8 cellular contexts compared by ENCODE assay signal in the genomic region with DNA sequence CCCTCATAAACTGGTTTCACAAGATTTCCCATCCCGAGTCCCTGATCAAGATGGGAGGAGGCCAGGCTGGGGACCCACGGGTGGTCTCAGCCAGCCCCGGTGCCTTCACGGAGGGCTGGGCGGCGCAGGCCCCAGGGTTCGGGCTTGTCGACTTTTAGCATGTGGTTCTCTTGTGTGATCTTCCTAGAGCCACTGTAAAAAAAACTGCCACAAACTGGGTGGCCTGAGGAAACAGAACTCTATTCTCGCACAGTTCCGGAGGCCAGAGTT. TPM values are rescaled to one million over a fixed set of nuclear protein-coding genes. Genes with fewer than 3 reads are reported as not detected.
"Had no signal": no experiment of that assay in that cellular context is flagged by ENCODE, and none has a peak within 500 bp of the region (broad histone marks: within the 10 kb centered on the region; RNA-seq: fewer than 3 reads in every experiment).

No MANE protein-coding gene starts in this region.

- H3K9me3 ChIP-seq: HAP-1 had no signal

- ATAC-seq: GM23338, HepG2 had no signal

- H3K4me3 ChIP-seq: GM23338, HAP-1 had no signal

- DNase-seq: KBM-7 had no signal

- H3K36me3 ChIP-seq: HAP-1 had no signal

- H3K27ac ChIP-seq: HL-60 had no signal

- H3K4me2 ChIP-seq: GM23338 had no signal

- FAIRE-seq: HepG2 had no signal

- H3K4me1 ChIP-seq: HAP-1 had no signal

- H2AFZ ChIP-seq: GM23338 had no signal

RNA-seq across cellular contexts. Expression of gene RFLNA, which starts 12.6 kb away (rescaled TPM):
- total RNA-seq: H4, HepG2, HT1080 had no signal
- polyA plus RNA-seq: HepG2, IgD-negative memory B cell had no signal
